ENCODE assay signal across 8 cellular contexts in genomic region chr3:44624696-44625528, GRCh38. TPM values are rescaled to one million over a fixed set of nuclear protein-coding genes. Genes with fewer than 3 reads are reported as not detected.
A peak's percentile ranks its signal among the peaks of the same experiment; 100 is the strongest.
DNase-seq lines count a peak whose midpoint lies in the region; ATAC-seq, FAIRE-seq and TF ChIP-seq lines count a peak whose summit lies in the region.

Gene ZNF197, plus strand, starts transcription at chr3:44625036. Its CDS starts 4,119 bp downstream, at chr3:44629155.

- in situ Hi-C loops in HAP-1 (cut with MboI; ENCODE audit: low sequenced_read_pairs): no loop called here

- H3K27ac ChIP-seq in MM.1S (ENCODE audit: low read length): no peak within 1 kb of the TSS
- H3K27ac ChIP-seq in cardiac muscle cell: peak within 1 kb of the TSS; percentile 93
- H3K27ac ChIP-seq in pancreas: peak within 1 kb of the TSS; percentile 72 to 84 (median 77)
- peak within 1 kb of the TSS; percentile 91 to 93 for H3K27ac ChIP-seq in tibial artery

- H3K27me3 Mint-ChIP-seq in activated naive CD8-positive, alpha-beta T cell treated with anti-CD3 and anti-CD28 coated beads for 36 hours: no peaks in the 10 kb centered on the region

- H3K4me1 ChIP-seq in HAP-1 (peaks cover 12% of the 10 kb centered on the region), MM.1S (ENCODE audit: low read length) (no peaks in the 10 kb centered on the region), cardiac muscle cell (ENCODE audit: low read depth) (peaks cover 22% of the 10 kb centered on the region), pancreas (peaks cover 7 to 19% (median 12%) of the 10 kb centered on the region in 3 donors), tibial artery (peaks cover 0 to 13% (median 10%) of the 10 kb centered on the region in 4 donors)

- no peaks in the 10 kb centered on the region for H4K20me1 ChIP-seq in MM.1S (ENCODE audit: insufficient read depth, low read length)

- WGBS in pancreas, 2 donors: 0 to 1% methylated on average over 38 to 50 of the region's 50 CpGs

- H3K4me2 ChIP-seq in MM.1S (ENCODE audit: low read depth, low read length): peak within 1 kb of the TSS; percentile 64

- DNase-seq in GM04503 (ENCODE audit: low read depth) (peak; percentile 63), HAP-1 (ENCODE audit: low spot score in 2 of 2) (peak; percentile 84 to 91), MM.1S (peak; percentile 42), cardiac muscle cell (ENCODE audit: low read depth in 1 of 2, low spot score in 1 of 2) (peak; percentile 94), pancreas (peak; percentile 79 to 91 (median 84)), tibial artery (peak; percentile 86 to 90)
- DNase-seq in activated naive CD8-positive, alpha-beta T cell treated with anti-CD3 and anti-CD28 coated beads for 36 hours: peak; percentile 72

- no peak for TF ChIP-seq CTCF in MM.1S (IDR thresholded peaks at IDR 0.05; ENCODE audit: low read length)
- TF ChIP-seq CTCF in cardiac muscle cell (IDR thresholded peaks at IDR 0.05; ENCODE audit: low read depth, low read length): no peak
- no peak for TF ChIP-seq CTCF in pancreas (IDR thresholded peaks at IDR 0.05)
- TF ChIP-seq CTCF in tibial artery (IDR thresholded peaks at IDR 0.05): peak in 1 of 2 experiments; percentile 8

- H3K9ac ChIP-seq in MM.1S (ENCODE audit: low read length): peak within 1 kb of the TSS; percentile 46; the same call in 1 of the 2 replicates

- 0 out of 2 replicates have a peak, but pooled peaks cover under 1% of the 10 kb centered on the region for H3K36me3 ChIP-seq in HAP-1 (replicated peaks)
- no peaks in the 10 kb centered on the region for H3K36me3 ChIP-seq in MM.1S (replicated peaks; ENCODE audit: insufficient read depth, low read length)
- H3K36me3 ChIP-seq in cardiac muscle cell: peaks cover 7% of the 10 kb centered on the region
- H3K36me3 ChIP-seq in pancreas: peaks cover 0 to 1% (median 0%) of the 10 kb centered on the region in 3 donors
- peaks cover 8 to 11% (median 9%) of the 10 kb centered on the region in 3 donors for H3K36me3 ChIP-seq in tibial artery

- peak; percentile 99 for ATAC-seq in SK-N-SH treated with all-trans-retinoic acid at 6 μM for 48 hours
- peak; percentile 99 to 100 (median 100) for ATAC-seq in pancreas

- peak within 1 kb of the TSS; percentile 75 for H3K27ac Mint-ChIP-seq in activated naive CD8-positive, alpha-beta T cell treated with anti-CD3 and anti-CD28 coated beads for 36 hours

- H2AFZ ChIP-seq in MM.1S (ENCODE audit: low read length): peak within 1 kb of the TSS; percentile 88

- H3K9me3 ChIP-seq in HAP-1 (no peaks in the 10 kb centered on the region), MM.1S (replicated peaks; ENCODE audit: insufficient read depth, low read length) (no peaks in the 10 kb centered on the region), cardiac muscle cell (ENCODE audit: low read depth) (no peaks in the 10 kb centered on the region), pancreas (no peaks in the 10 kb centered on the region), tibial artery (no peaks in the 10 kb centered on the region)

- H3K79me2 ChIP-seq in MM.1S (ENCODE audit: low read length): peaks cover 13% of the 10 kb centered on the region

- no peaks in the 10 kb centered on the region for H3K9me3 Mint-ChIP-seq in activated naive CD8-positive, alpha-beta T cell treated with anti-CD3 and anti-CD28 coated beads for 36 hours

- no peaks in the 10 kb centered on the region for H3F3A ChIP-seq in MM.1S (ENCODE audit: insufficient read depth, low read length)

- peaks cover 28% of the 10 kb centered on the region for H3K36me3 Mint-ChIP-seq in activated naive CD8-positive, alpha-beta T cell treated with anti-CD3 and anti-CD28 coated beads for 36 hours

- H3K4me3 ChIP-seq in HAP-1 (peak within 1 kb of the TSS; percentile 58), MM.1S (ENCODE audit: low read length) (peak within 1 kb of the TSS; percentile 72), cardiac muscle cell (peak within 1 kb of the TSS; percentile 81), pancreas (peak within 1 kb of the TSS; percentile 64 to 95 (median 81)), tibial artery (peak within 1 kb of the TSS; percentile 86 to 98)

- H3K4me1 Mint-ChIP-seq in activated naive CD8-positive, alpha-beta T cell treated with anti-CD3 and anti-CD28 coated beads for 36 hours: peaks cover 26% of the 10 kb centered on the region

- peak within 1 kb of the TSS; percentile 89 for H3K4me3 Mint-ChIP-seq in activated naive CD8-positive, alpha-beta T cell treated with anti-CD3 and anti-CD28 coated beads for 36 hours

- FAIRE-seq in pancreas (lab: Jason Lieb, UNC): no peak

- H3K27me3 ChIP-seq in HAP-1 (ENCODE audit: low read depth) (no peaks in the 10 kb centered on the region), MM.1S (replicated peaks; ENCODE audit: insufficient read depth, low read length) (no peaks in the 10 kb centered on the region), cardiac muscle cell (no peaks in the 10 kb centered on the region), pancreas (no peaks in the 10 kb centered on the region), tibial artery (no peaks in the 10 kb centered on the region)

- no peaks in the 10 kb centered on the region for H3K9me2 ChIP-seq in MM.1S (replicated peaks; ENCODE audit: insufficient read depth, low read length)

- intact Hi-C loops in pancreas (cut with DNase I) (no loop called here), tibial artery (cut with DNase I; ENCODE audit: low total_unique reads) (loop anchor here (5.0 to 10.0 kb wide), 2 partner anchors 38 to 300 kb away; no protein-coding TSS in a partner anchor)

TF ChIP-seq in SK-N-SH treated with all-trans-retinoic acid at 6 μM for 48 hours, 23 proteins besides CTCF, POLR2A, EP300 and RAD21:
- TF ChIP-seq ZNF70 (CRISPR knock-in tag; IDR thresholded peaks at IDR 0.05) (no peak), ARNTL (CRISPR knock-in tag; IDR thresholded peaks at IDR 0.05; ENCODE audit: borderline replicate concordance, low read depth) (no peak), ZNF8 (CRISPR knock-in tag; IDR thresholded peaks at IDR 0.05) (no peak), SNAI2 (CRISPR knock-in tag; IDR thresholded peaks at IDR 0.05) (no peak), ZC3H10 (CRISPR knock-in tag; IDR thresholded peaks at IDR 0.05) (no peak), CREB5 (CRISPR knock-in tag; IDR thresholded peaks at IDR 0.05; ENCODE audit: low read depth) (no peak), ZFP3 (CRISPR knock-in tag; IDR thresholded peaks at IDR 0.05) (no peak), PPARA (CRISPR knock-in tag; IDR thresholded peaks at IDR 0.05; ENCODE audit: borderline replicate concordance) (no peak), GLIS3 (CRISPR knock-in tag; IDR thresholded peaks at IDR 0.05) (no peak), TSHZ2 (CRISPR knock-in tag; IDR thresholded peaks at IDR 0.05) (no peak), BACH2 (CRISPR knock-in tag; IDR thresholded peaks at IDR 0.05; ENCODE audit: borderline replicate concordance) (no peak), OSR1 (CRISPR knock-in tag; IDR thresholded peaks at IDR 0.05) (no peak), TCF4 (CRISPR knock-in tag; IDR thresholded peaks at IDR 0.05; ENCODE audit: borderline replicate concordance) (no peak), CSDC2 (CRISPR knock-in tag; IDR thresholded peaks at IDR 0.05) (no peak)
TF ChIP-seq in SK-N-SH treated with all-trans-retinoic acid at 6 μM for 48 hours: peak in this region for 0.

RNA-seq across cellular contexts. Expression of gene ZNF197, which starts in this region (rescaled TPM):
- 10 to 100 TPM; 10.6 to 11.4 TPM for total RNA-seq in activated naive CD8-positive, alpha-beta T cell treated with anti-CD3 and anti-CD28 coated beads for 36 hours
- total RNA-seq in cardiac muscle cell (22.3 and 52.5 TPM in 2 replicates), pancreas (10 to 100 TPM in 1 of 6 donors, 1 to 10 TPM in 5; 5.4 to 12.1 (median 6.7) TPM)
- polyA plus RNA-seq in cardiac muscle cell (13.0 and 35.0 TPM in 2 replicates), pancreas (1 to 10 TPM; 5.3 to 7.2 TPM)

Comparison
In these comparisons a context has a peak if more than half of its experiments do, and no peak if none do; other contexts are left out.
1. DNase-seq: peak in every context shown above with its lines; median percentile 94 in cardiac muscle cell; 88 in tibial artery; 88 in HAP-1; 84 in pancreas; 72 in activated naive CD8-positive, alpha-beta T cell treated with anti-CD3 and anti-CD28 coated beads for 36 hours; 63 in GM04503; 42 in MM.1S.